7 cellular contexts compared by ENCODE assay signal in genomic region chr17:75832652-75833400, GRCh38. TPM values are rescaled to one million over a fixed set of nuclear protein-coding genes. Genes with fewer than 3 reads are reported as not detected.
A peak's percentile ranks its signal among the peaks of the same experiment; 100 is the strongest.
DNase-seq lines count a peak whose midpoint lies in the region; ATAC-seq lines count a peak whose summit lies in the region.

No MANE protein-coding gene starts in this region.

- DNase-seq in H7: peak; percentile 97
- DNase-seq in RPMI8226: peak; percentile 49
- DNase-seq in epithelial cell of prostate (ENCODE audit: low read depth, low spot score): no peak
- DNase-seq in DMS79 (lab: John Stamatoyannopoulos, UW): no peak
- no peak for DNase-seq in putamen (ENCODE audit: low spot score)

- peak overlapping the region; percentile 24; the same call in 1 of the 2 replicates for H3K4me3 ChIP-seq in H7 (ENCODE audit: insufficient read depth, low read depth, low read length)
- no peak overlapping the region for H3K4me3 ChIP-seq in rectal smooth muscle tissue (ENCODE audit: low read length)

- peaks cover 5% of the 10 kb centered on the region for H3K4me1 ChIP-seq in rectal smooth muscle tissue (ENCODE audit: control insufficient read depth, insufficient read depth, low read length)

- H3K27me3 ChIP-seq in H7 (ENCODE audit: control insufficient read depth, insufficient read depth, low read length): no peaks in the 10 kb centered on the region
- H3K27me3 ChIP-seq in rectal smooth muscle tissue (ENCODE audit: control insufficient read depth, insufficient read depth, low read length): no peaks in the 10 kb centered on the region

- ATAC-seq in GM21367 (IDR thresholded peaks at IDR 0.05; ENCODE audit: unreplicated experiment): no peak

- no peak overlapping the region for H3K9ac ChIP-seq in rectal smooth muscle tissue (ENCODE audit: low read length)

- H3K36me3 ChIP-seq in H7 (replicated peaks; ENCODE audit: control insufficient read depth, insufficient read depth, low read length): no peaks in the 10 kb centered on the region
- peaks cover 8% of the 10 kb centered on the region for H3K36me3 ChIP-seq in rectal smooth muscle tissue (ENCODE audit: control insufficient read depth, insufficient read depth, low read length)

- H3K27ac ChIP-seq in epithelial cell of prostate (peak overlapping the region; percentile 47), rectal smooth muscle tissue (ENCODE audit: low read depth, low read length) (peak overlapping the region; percentile 75)

RNA-seq across cellular contexts. Expression of gene UNC13D, which starts 11.4 kb away (rescaled TPM):
- total RNA-seq in H7 (2014; rRNA removed; shearing (Covaris generic)): 4.2 and 7.2 TPM in 2 replicates

RNA-seq across cellular contexts. Expression of gene WBP2, which starts 22.3 kb away (rescaled TPM):
- total RNA-seq in H7 (2014; rRNA removed; shearing (Covaris generic)): 44.8 and 48.2 TPM in 2 replicates

RNA-seq across cellular contexts. Expression of gene TRIM47, which starts 45.6 kb away (rescaled TPM):
- 8.5 and 14.1 TPM in 2 replicates for total RNA-seq in H7 (2014; rRNA removed; shearing (Covaris generic))

RNA-seq across cellular contexts. Expression of gene UNK, which starts 48.2 kb away (rescaled TPM):
- 17.9 and 21.7 TPM in 2 replicates for total RNA-seq in H7 (2014; rRNA removed; shearing (Covaris generic))

Comparison
In these comparisons a context has a peak if more than half of its experiments do, and no peak if none do; other contexts are left out.
1. DNase-seq: peak in H7 (single experiment) and RPMI8226 (single experiment); none in epithelial cell of prostate (single experiment), DMS79 (single experiment) and putamen (single experiment).